8 cellular contexts compared by ENCODE assay signal in genomic region chr4:112119358-112119783, GRCh38. TPM values are rescaled to one million over a fixed set of nuclear protein-coding genes. Genes with fewer than 3 reads are reported as not detected.
DNase-seq lines count a peak whose midpoint lies in the region; ATAC-seq, FAIRE-seq and TF ChIP-seq lines count a peak whose summit lies in the region.

No MANE protein-coding gene starts in this region.

- no peak overlapping the region for H3K9ac ChIP-seq in neuronal stem cell (ENCODE audit: low read depth, low read length, poor library complexity)

- H3K9me3 ChIP-seq in neuronal stem cell (replicated peaks in 1 of 2; ENCODE audit: control insufficient read depth in 2 of 2, insufficient read depth in 1 of 2, low read depth in 1 of 2, low read length in 2 of 2) = no peaks in the 10 kb centered on the region

- H2BK15ac ChIP-seq in neuronal stem cell (ENCODE audit: low read length) = no peak overlapping the region

- H3K27me3 ChIP-seq in neuronal stem cell (ENCODE audit: control insufficient read depth in 3 of 3, insufficient read depth in 3 of 3, low read depth in 1 of 3, low read length in 3 of 3) = no peaks in the 10 kb centered on the region

- no peak overlapping the region for H3K23ac ChIP-seq in neuronal stem cell (ENCODE audit: low read depth, low read length, poor library complexity)

- H3K4me3 Mint-ChIP-seq in activated naive CD4-positive, alpha-beta T cell treated with anti-CD3 and anti-CD28 coated beads, Interleukin-2, amount 50 U/mL, for 24 hours = peak overlapping the region; percentile 50
- H3K4me3 Mint-ChIP-seq in chondrocyte (ENCODE audit: unreplicated experiment) = no peak overlapping the region

- no peak overlapping the region for H3K27ac ChIP-seq in neuronal stem cell (replicated peaks; ENCODE audit: low read length)

- no CpG with 5 or more reads among the region's 3 CpGs for WGBS in neuronal stem cell (ENCODE audit: extremely low coverage in 2 of 2, insufficient read length in 2 of 2, insufficient replicate concordance in 1 of 2), 2 donors

- peak; percentile 85 for ATAC-seq in GM21360 (IDR thresholded peaks at IDR 0.05; ENCODE audit: unreplicated experiment)
- peak; percentile 87 for ATAC-seq in HG03159 (IDR thresholded peaks at IDR 0.05; ENCODE audit: unreplicated experiment)

- peaks cover 3% of the 10 kb centered on the region for H3K36me3 Mint-ChIP-seq in activated naive CD4-positive, alpha-beta T cell treated with anti-CD3 and anti-CD28 coated beads, Interleukin-2, amount 50 U/mL, for 24 hours
- no peaks in the 10 kb centered on the region for H3K36me3 Mint-ChIP-seq in chondrocyte (ENCODE audit: low read depth)

- H2BK5ac ChIP-seq in neuronal stem cell (ENCODE audit: low read length) = no peak overlapping the region

- H3K4me3 ChIP-seq in neuronal stem cell (ENCODE audit: low read length in 2 of 2) = no peak overlapping the region

- peak; percentile 81 for FAIRE-seq in GM18507 (lab: Jason Lieb, UNC)

- H3K79me1 ChIP-seq in neuronal stem cell (ENCODE audit: low read depth, low read length) = no peaks in the 10 kb centered on the region

- no peaks in the 10 kb centered on the region for H3K9me3 Mint-ChIP-seq in activated naive CD4-positive, alpha-beta T cell treated with anti-CD3 and anti-CD28 coated beads, Interleukin-2, amount 50 U/mL, for 24 hours
- no peaks in the 10 kb centered on the region for H3K9me3 Mint-ChIP-seq in chondrocyte (ENCODE audit: low read depth)

- H3K4ac ChIP-seq in neuronal stem cell (ENCODE audit: low read length) = no peak overlapping the region

- H3K27me3 Mint-ChIP-seq in activated naive CD4-positive, alpha-beta T cell treated with anti-CD3 and anti-CD28 coated beads, Interleukin-2, amount 50 U/mL, for 24 hours = no peaks in the 10 kb centered on the region
- H3K27me3 Mint-ChIP-seq in chondrocyte (ENCODE audit: low read depth) = no peaks in the 10 kb centered on the region

- no peak overlapping the region for H3K4me2 ChIP-seq in neuronal stem cell (ENCODE audit: insufficient read depth, low read length, poor library complexity, severe bottlenecking)

- H4K91ac ChIP-seq in neuronal stem cell (ENCODE audit: low read depth, low read length, poor library complexity) = no peak overlapping the region

- H2AFZ ChIP-seq in neuronal stem cell (ENCODE audit: low read length) = no peak overlapping the region

- peak overlapping the region; percentile 94 for H3K27ac Mint-ChIP-seq in activated naive CD4-positive, alpha-beta T cell treated with anti-CD3 and anti-CD28 coated beads, Interleukin-2, amount 50 U/mL, for 24 hours
- H3K27ac Mint-ChIP-seq in chondrocyte (ENCODE audit: unreplicated experiment) = no peak overlapping the region

- H3K14ac ChIP-seq in neuronal stem cell (ENCODE audit: low read length) = no peak overlapping the region

- no peak overlapping the region for H4K8ac ChIP-seq in neuronal stem cell (ENCODE audit: low read depth, low read length)

- peaks cover 16% of the 10 kb centered on the region for H3K4me1 Mint-ChIP-seq in activated naive CD4-positive, alpha-beta T cell treated with anti-CD3 and anti-CD28 coated beads, Interleukin-2, amount 50 U/mL, for 24 hours
- no peaks in the 10 kb centered on the region for H3K4me1 Mint-ChIP-seq in chondrocyte (ENCODE audit: low read depth)

- no peaks in the 10 kb centered on the region for H3K36me3 ChIP-seq in neuronal stem cell (replicated peaks in 1 of 2; ENCODE audit: control insufficient read depth in 2 of 2, insufficient read depth in 2 of 2, low read length in 2 of 2)

- H2BK120ac ChIP-seq in neuronal stem cell (ENCODE audit: low read depth, low read length) = no peak overlapping the region

- no peak overlapping the region for H3K18ac ChIP-seq in neuronal stem cell (ENCODE audit: low read length)

- no peaks in the 10 kb centered on the region for H3K4me1 ChIP-seq in neuronal stem cell (ENCODE audit: control insufficient read depth in 2 of 2, insufficient read depth in 1 of 2, low read depth in 1 of 2, low read length in 2 of 2)

- no peak overlapping the region for H2BK12ac ChIP-seq in neuronal stem cell (ENCODE audit: low read length)

- peak; percentile 28 for DNase-seq in GM18507 (ENCODE audit: extremely low spot score, insufficient read length, low read depth)
- no peak for DNase-seq in NOMO-1 (lab: John Stamatoyannopoulos, UW; ENCODE audit: unreplicated experiment in 2 of 2)
- no peak for DNase-seq in nucleus accumbens (lab: John Stamatoyannopoulos, UW)
- DNase-seq in chondrocyte (ENCODE audit: low spot score) = no peak
- no peak for DNase-seq in neuronal stem cell (ENCODE audit: low spot score)

- H2AK5ac ChIP-seq in neuronal stem cell (ENCODE audit: low read depth, low read length) = no peak overlapping the region

- no peak for TF ChIP-seq CTCF in chondrocyte (IDR thresholded peaks at IDR 0.05)

RNA-seq across cellular contexts. Expression of gene FAM241A, which starts 25.9 kb away (rescaled TPM):
- 0.53 to 0.74 TPM (median 0.62 TPM) in 3 replicates for total RNA-seq in chondrocyte
- 0.07 TPM for polyA plus RNA-seq in neuronal stem cell (2013, experiment 1 of 2)
- polyA plus RNA-seq in neuronal stem cell (2013, experiment 2 of 2) = 0.04 TPM
